Comparison of ENCODE assay signal across 1 cellular context in the genomic region with DNA sequence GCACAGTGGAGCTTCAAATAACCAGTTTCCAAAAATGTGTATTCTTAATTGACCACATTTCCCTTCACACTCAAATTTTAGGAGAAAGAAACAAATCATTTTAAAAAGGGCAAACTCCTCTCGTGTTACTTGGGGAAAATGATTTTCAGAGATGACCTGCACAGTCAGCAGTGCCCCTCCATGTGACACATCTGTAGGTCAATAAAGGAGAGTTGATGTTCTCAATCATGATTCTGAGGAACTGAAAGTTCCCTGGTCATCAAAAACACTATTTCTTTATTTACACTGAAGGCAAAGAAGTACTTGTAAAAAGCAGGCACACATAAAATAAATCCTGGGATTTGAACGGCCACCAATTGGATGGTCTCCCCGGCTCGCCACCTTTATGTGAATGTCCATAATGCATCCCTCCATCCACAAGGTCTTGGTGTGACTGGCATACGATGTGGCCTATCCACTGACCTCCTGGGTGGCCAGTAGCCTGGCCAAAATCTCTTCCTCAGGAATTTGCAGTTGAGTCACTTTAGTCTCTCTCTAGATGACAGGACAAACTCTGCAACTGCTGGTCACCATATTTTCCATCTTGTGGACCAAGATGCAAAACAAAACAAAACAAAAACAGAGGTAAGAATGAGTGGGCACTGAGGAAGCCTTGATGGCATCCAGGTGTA.
TF ChIP-seq lines count a peak whose summit lies in the region.

No MANE protein-coding gene starts in this region.

TF ChIP-seq in IMR-90, 13 proteins besides CTCF, POLR2A, EP300 and RAD21:
- no peak for TF ChIP-seq CHD1 (IDR thresholded peaks at IDR 0.05; ENCODE audit: low read depth, low read length)
- TF ChIP-seq MAFK (IDR thresholded peaks at IDR 0.05; ENCODE audit: low read depth, low read length) = no peak
- TF ChIP-seq USF2 (IDR thresholded peaks at IDR 0.05; ENCODE audit: low read depth, low read length) = no peak
- no peak for TF ChIP-seq RFX5 (IDR thresholded peaks at IDR 0.05; ENCODE audit: low read depth, low read length)
- no peak for TF ChIP-seq CEBPB (IDR thresholded peaks at IDR 0.05; ENCODE audit: low read depth, low read length)
- no peak for TF ChIP-seq SMC3 (IDR thresholded peaks at IDR 0.05; ENCODE audit: low read depth, low read length)
- no peak for TF ChIP-seq NFE2L2 (IDR thresholded peaks at IDR 0.05; ENCODE audit: low read depth, low read length)
- no peak for TF ChIP-seq BHLHE40 (IDR thresholded peaks at IDR 0.05; ENCODE audit: low read depth, low read length)
- no peak for TF ChIP-seq MXI1 (IDR thresholded peaks at IDR 0.05; ENCODE audit: borderline replicate concordance, low read depth, low read length)
